ENCODE assay signal across 8 cellular contexts in the genomic region with DNA sequence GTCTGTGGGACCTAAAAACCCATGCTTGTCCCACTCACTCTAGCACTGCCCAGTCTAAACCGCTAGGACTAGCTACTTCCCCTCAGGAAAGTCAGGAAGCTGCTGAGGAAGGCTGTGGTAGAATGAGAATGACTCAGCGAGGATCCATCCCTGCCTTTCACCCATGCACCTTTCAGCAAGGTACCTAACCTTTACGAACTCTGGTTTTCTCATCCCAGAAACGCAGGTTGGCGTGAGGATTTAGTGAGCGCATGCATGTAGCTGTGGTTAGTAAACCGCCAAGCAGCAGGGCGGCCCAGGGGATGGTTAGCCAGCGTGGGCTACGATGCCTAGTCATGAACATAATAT. TPM values are rescaled to one million over a fixed set of nuclear protein-coding genes. Genes with fewer than 3 reads are reported as not detected.
DNase-seq lines count a peak whose midpoint lies in the region; ATAC-seq, FAIRE-seq and TF ChIP-seq lines count a peak whose summit lies in the region.

No MANE protein-coding gene starts in this region.

- H3K9me3 ChIP-seq in left lung = no peaks in the 10 kb centered on the region

- ATAC-seq in HG02938 (IDR thresholded peaks at IDR 0.05; ENCODE audit: unreplicated experiment) (peak; percentile 12), left lung (peak; percentile 27)

- FAIRE-seq in bronchial epithelial cell (lab: Jason Lieb, UNC) = no peak

- intact Hi-C loops in left lung (cut with DNase I) = loop anchor here in 1 of 2 donors (10.0 kb wide), 1 partner anchor 85 kb away; no protein-coding TSS in a partner anchor
- intact Hi-C loops in posterior cingulate gyrus (cut with DNase I) = loop anchor here (1.0 to 10.0 kb wide), 2 partner anchors 92 to 125 kb away; a partner anchor contains a TSS

- H3K27ac ChIP-seq in left lung = peak overlapping the region; percentile 81 to 94

- H3K4me1 ChIP-seq in left lung = peaks cover 0 to 42% of the 10 kb centered on the region in 2 donors

- DNase-seq in ELR (ENCODE audit: low read depth) = peak; percentile 87
- peak; percentile 33 for DNase-seq in SHP77 treated with DMSO at 0.1 percent for 48 hours (lab: John Stamatoyannopoulos, UW)
- peak; percentile 76 for DNase-seq in bronchial epithelial cell (ENCODE audit: low read depth)
- peak in 1 of 2 donors; percentile 81 for DNase-seq in left lung
- peak; percentile 8 for DNase-seq in stimulated activated CD8-positive, alpha-beta memory T cell treated with anti-CD3 and anti-CD28 coated beads, Interleukin-7, amount 100 ng/mL, for 24 hours (ENCODE audit: low read depth)
- no peak for DNase-seq in NCI-H2227 (lab: John Stamatoyannopoulos, UW; ENCODE audit: unreplicated experiment)
- DNase-seq in posterior cingulate gyrus = no peak

- H3K4me3 ChIP-seq in bronchial epithelial cell (ENCODE audit: low read depth, low read length) (peak overlapping the region; percentile 41), left lung (peak overlapping the region; percentile 91 to 95)

- H3K27me3 ChIP-seq in bronchial epithelial cell (ENCODE audit: control insufficient read depth, insufficient read depth, low read length) (no peaks in the 10 kb centered on the region), left lung (no peaks in the 10 kb centered on the region)

- no peak for TF ChIP-seq CTCF in bronchial epithelial cell (IDR thresholded peaks at IDR 0.05; ENCODE audit: insufficient read depth, low read length, severe bottlenecking)
- no peak for TF ChIP-seq CTCF in left lung (IDR thresholded peaks at IDR 0.05)

- no peaks in the 10 kb centered on the region for H3K36me3 ChIP-seq in bronchial epithelial cell (ENCODE audit: control insufficient read depth, insufficient read depth, low read length)
- no peaks in the 10 kb centered on the region for H3K36me3 ChIP-seq in left lung

RNA-seq across cellular contexts. Expression of a gene that starts 26.3 kb away (rescaled TPM):
- total RNA-seq in bronchial epithelial cell (8.4 and 20.1 TPM in 2 replicates), left lung (10 to 100 TPM; 22.2 to 42.0 TPM)

RNA-seq across cellular contexts. Expression of a gene that starts 29.8 kb away (rescaled TPM):
- total RNA-seq in bronchial epithelial cell (1.4 and 2.4 TPM in 2 replicates), left lung (10 to 100 TPM; 13.6 to 20.8 TPM)

RNA-seq across cellular contexts. Expression of a gene that starts 31.6 kb away (rescaled TPM):
- total RNA-seq in bronchial epithelial cell = not detected in 2 replicates
- not detected for total RNA-seq in left lung

RNA-seq across cellular contexts. Expression of a gene that starts 52.3 kb away (rescaled TPM):
- total RNA-seq in bronchial epithelial cell (10.2 and 32.4 TPM in 2 replicates), left lung (10 to 100 TPM in 1 of 2 donors, 1 to 10 TPM in 1; 8.7 to 15.3 TPM)

RNA-seq across cellular contexts. Expression of a gene that starts 57.8 kb away (rescaled TPM):
- total RNA-seq in bronchial epithelial cell = not detected in 2 replicates
- under 1 TPM; 0.20 to 0.65 TPM for total RNA-seq in left lung

Comparison
In these comparisons a context has a peak if more than half of its experiments do, and no peak if none do; other contexts are left out.
1. DNase-seq: peak in ELR (single experiment), SHP77 treated with DMSO at 0.1 percent for 48 hours (single experiment), bronchial epithelial cell (single experiment) and stimulated activated CD8-positive, alpha-beta memory T cell treated with anti-CD3 and anti-CD28 coated beads, Interleukin-7, amount 100 ng/mL, for 24 hours (single experiment); none in NCI-H2227 (single experiment) and posterior cingulate gyrus (0 of 10).